11 cellular contexts compared by ENCODE assay signal in genomic region chr1:24748191-24749121, GRCh38. TPM values are rescaled to one million over a fixed set of nuclear protein-coding genes. Genes with fewer than 3 reads are reported as not detected.
DNase-seq lines count a peak whose midpoint lies in the region; ATAC-seq and TF ChIP-seq lines count a peak whose summit lies in the region.
"Had no signal": no experiment of that assay in that cellular context is flagged by ENCODE, and none has a peak within 500 bp of the region (broad histone marks: within the 10 kb centered on the region; RNA-seq: fewer than 3 reads in every experiment).

No MANE protein-coding gene starts in this region.

- H3K27ac Mint-ChIP-seq in brain, result peak overlapping the region in 3 of 5 experiments; percentile 69 to 89 (median 70)

- H2AK5ac ChIP-seq in mesenchymal stem cell (ENCODE audit: low read length, severe bottlenecking), result no peak overlapping the region

- H3K4me1 ChIP-seq in A673 (ENCODE audit: insufficient read depth, low read length, poor library complexity, severe bottlenecking) (peaks cover 52% of the 10 kb centered on the region), HEK293 (ENCODE audit: control insufficient read depth, insufficient read depth, low read length) (peaks cover 13% of the 10 kb centered on the region), mesenchymal stem cell (ENCODE audit: control insufficient read depth, insufficient read depth, low read depth, low read length) (peaks cover 16% of the 10 kb centered on the region)

- ATAC-seq in HG02623 (IDR thresholded peaks at IDR 0.05; ENCODE audit: unreplicated experiment), result no peak

- no peak overlapping the region for H3K18ac ChIP-seq in mesenchymal stem cell (ENCODE audit: low read depth in 1 of 2, low read length in 2 of 2)

- H2BK12ac ChIP-seq in mesenchymal stem cell (ENCODE audit: low read length in 2 of 2), result no peak overlapping the region

- in situ Hi-C loops in ACHN (cut with HindIII; ENCODE audit: low pct_ligation_motif_present, low pct_unique_long_range_greater_than_20kb, low sequenced_read_pairs), result no loop called here

- peaks cover 14% of the 10 kb centered on the region for H3K27me3 Mint-ChIP-seq in brain

- CTCF ChIA-PET in A673 (lab: Charles Lee) (no interaction called here), HEK293 (lab: Yijun Ruan, JAX) (interaction anchor here (1.0 to 1.9 kb wide), 4 partner anchors 9 to 96 kb away, joined by 3 to 12 read pairs (median 4); no protein-coding TSS in a partner anchor)

- no peak for TF ChIP-seq CTCF in A673 (conservative IDR thresholded peaks at IDR 0.05; ENCODE audit: low read depth, low read length)
- TF ChIP-seq CTCF in HEK293 (tag by site-specific recombination; IDR thresholded peaks at IDR 0.05), result no peak
- TF ChIP-seq CTCF in brain (conservative IDR thresholded peaks at IDR 0.05), result no peak

- H3K9me3 Mint-ChIP-seq in brain, result peaks cover 0 to 9% (median 0%) of the 10 kb centered on the region in 5 experiments

- H4K91ac ChIP-seq in mesenchymal stem cell (ENCODE audit: low read length), result no peak overlapping the region

- no peaks in the 10 kb centered on the region for H3K79me1 ChIP-seq in mesenchymal stem cell (replicated peaks; ENCODE audit: low read length, poor library complexity, severe bottlenecking)

- POLR2A ChIA-PET in A673 (lab: Charles Lee; ENCODE audit: low non-redundant PET) (interaction anchor here (1.1 kb wide), 1 partner anchor 14 kb away, joined by 14 read pairs; no protein-coding TSS in a partner anchor), HEK293 (lab: Yijun Ruan, JAX) (interaction anchor here (0.6 kb wide), 1 partner anchor 15 kb away, joined by 12 read pairs; no protein-coding TSS in a partner anchor)

- H3K27ac ChIP-seq in A673 (ENCODE audit: low read depth, low read length, poor library complexity, severe bottlenecking) (peak overlapping the region; percentile 48), HEK293 (ENCODE audit: extremely low read depth, low read depth, low read length) (no peak overlapping the region; the same call in 1 of the 2 replicates), mesenchymal stem cell (ENCODE audit: low read length, poor library complexity, severe bottlenecking) (peak overlapping the region; percentile 9)

- H3K36me3 ChIP-seq in A673 (ENCODE audit: insufficient read depth, low read length, poor library complexity, severe bottlenecking) (no peaks in the 10 kb centered on the region), HEK293 (ENCODE audit: control insufficient read depth in 2 of 2, insufficient read depth in 1 of 2, low read length in 2 of 2) (peaks cover 0 to 3% of the 10 kb centered on the region in 2 experiments; a peak in 1 of 3 replicates), mesenchymal stem cell (ENCODE audit: control insufficient read depth in 1 of 2, insufficient read depth in 2 of 2, low read depth in 1 of 2, low read length in 2 of 2) (peaks cover 7 to 14% of the 10 kb centered on the region in 2 experiments)

- DNase-seq in A673 (ENCODE audit: low spot score), result no peak
- no peak for DNase-seq in mesenchymal stem cell
- no peak for DNase-seq in iPS-NIHi11 (ENCODE audit: low spot score)
- no peak for DNase-seq in ACHN
- no peak for DNase-seq in stimulated activated naive CD4-positive, alpha-beta T cell (lab: John Stamatoyannopoulos, UW)
- DNase-seq: activated gamma-delta T cell, DMS79, RPMI8226 had no signal

- no peak overlapping the region for H3K14ac ChIP-seq in mesenchymal stem cell (ENCODE audit: low read length in 2 of 2)

- H2BK120ac ChIP-seq in mesenchymal stem cell (ENCODE audit: low read depth, low read length), result no peak overlapping the region

- no peak overlapping the region for H4K8ac ChIP-seq in mesenchymal stem cell (ENCODE audit: low read length)

- no peak overlapping the region for H2AFZ ChIP-seq in mesenchymal stem cell (ENCODE audit: low read depth, low read length)

- H3K4me3 ChIP-seq in A673 (ENCODE audit: low read depth, low read length, poor library complexity, severe bottlenecking) (peak overlapping the region; percentile 99), HEK293 (ENCODE audit: low read depth, low read length) (no peak overlapping the region), mesenchymal stem cell (ENCODE audit: insufficient read depth in 1 of 2, low read depth in 1 of 2, low read length in 2 of 2) (peak overlapping the region in 1 of 2 experiments; percentile 88)

- BruUV-seq in A673 (replicated peaks; lab: Mats Ljungman, UMichigan), result no TSS peak

- no peak overlapping the region for H2BK15ac ChIP-seq in mesenchymal stem cell (ENCODE audit: low read depth, poor library complexity, severe bottlenecking)

- H3K4me1 Mint-ChIP-seq in brain, result peaks cover 73% of the 10 kb centered on the region

- intact Hi-C loops in A673 (cut with micrococcal nuclease; ENCODE audit: unreplicated experiment), result loop anchor here (5.0 kb wide), 1 partner anchor 56 kb away; no protein-coding TSS in a partner anchor

- H3K36me3 Mint-ChIP-seq in brain, result peaks cover 50% of the 10 kb centered on the region

- H3K9ac ChIP-seq in mesenchymal stem cell (ENCODE audit: low read length), result peak overlapping the region; percentile 98

- H3K27me3 ChIP-seq in A673 (replicated peaks; ENCODE audit: insufficient read depth, low read depth, low read length, poor library complexity), result no peaks in the 10 kb centered on the region
- no peaks in the 10 kb centered on the region for H3K27me3 ChIP-seq in mesenchymal stem cell (ENCODE audit: control insufficient read depth in 1 of 2, insufficient read depth in 1 of 2, low read length in 2 of 2)

- H3K9me3 ChIP-seq in A673 (ENCODE audit: low read depth, low read length, poor library complexity, severe bottlenecking) (no peaks in the 10 kb centered on the region), HEK293 (ENCODE audit: control insufficient read depth, insufficient read depth, low read depth, low read length) (no peaks in the 10 kb centered on the region), mesenchymal stem cell (ENCODE audit: control insufficient read depth, low read length) (no peaks in the 10 kb centered on the region)

- no peak overlapping the region for H2BK5ac ChIP-seq in mesenchymal stem cell (ENCODE audit: low read depth, low read length, poor library complexity, severe bottlenecking)

- H3K23ac ChIP-seq in mesenchymal stem cell (ENCODE audit: low read length in 2 of 2), result no peak overlapping the region

- peak overlapping the region; percentile 50 for H3K4me2 ChIP-seq in mesenchymal stem cell (ENCODE audit: low read length, poor library complexity, severe bottlenecking)

- peak overlapping the region; percentile 95 to 98 (median 95) for H3K4me3 Mint-ChIP-seq in brain

- no peak overlapping the region for H3K4ac ChIP-seq in mesenchymal stem cell (ENCODE audit: low read depth in 1 of 2, low read length in 2 of 2)

- WGBS in mesenchymal stem cell, result 97% methylated on average over 14 of the region's 14 CpGs

TF ChIP-seq in HEK293, 187 proteins besides CTCF, POLR2A, EP300 and RAD21 (continues in another document):
- TF ChIP-seq GLIS1 (tag by site-specific recombination; IDR thresholded peaks at IDR 0.05), result 0 out of 2 replicates have a peak, but pooled peaks have one; percentile 19
- peak; percentile 60; the same call in 1 of the 2 replicates for TF ChIP-seq ZNF362 (tag by site-specific recombination; IDR thresholded peaks at IDR 0.05)
- no peak for TF ChIP-seq ZNF585B (tag by site-specific recombination; IDR thresholded peaks at IDR 0.05)
- TF ChIP-seq ZNF707 (tag by site-specific recombination; IDR thresholded peaks at IDR 0.05), result no peak
- TF ChIP-seq ZNF664 (tag by site-specific recombination; IDR thresholded peaks at IDR 0.05), result 0 out of 2 replicates have a peak, but pooled peaks have one; percentile 68
- no peak for TF ChIP-seq ZNF37A (tag by site-specific recombination; IDR thresholded peaks at IDR 0.05)
- TF ChIP-seq ZNF341 (tag by site-specific recombination; IDR thresholded peaks at IDR 0.05; ENCODE audit: low read depth), result no peak
- no peak for TF ChIP-seq ZNF19 (tag by site-specific recombination; IDR thresholded peaks at IDR 0.05; ENCODE audit: low read depth)
- TF ChIP-seq ZNF768 (tag by site-specific recombination; IDR thresholded peaks at IDR 0.05), result no peak
- TF ChIP-seq, protein P1, sequence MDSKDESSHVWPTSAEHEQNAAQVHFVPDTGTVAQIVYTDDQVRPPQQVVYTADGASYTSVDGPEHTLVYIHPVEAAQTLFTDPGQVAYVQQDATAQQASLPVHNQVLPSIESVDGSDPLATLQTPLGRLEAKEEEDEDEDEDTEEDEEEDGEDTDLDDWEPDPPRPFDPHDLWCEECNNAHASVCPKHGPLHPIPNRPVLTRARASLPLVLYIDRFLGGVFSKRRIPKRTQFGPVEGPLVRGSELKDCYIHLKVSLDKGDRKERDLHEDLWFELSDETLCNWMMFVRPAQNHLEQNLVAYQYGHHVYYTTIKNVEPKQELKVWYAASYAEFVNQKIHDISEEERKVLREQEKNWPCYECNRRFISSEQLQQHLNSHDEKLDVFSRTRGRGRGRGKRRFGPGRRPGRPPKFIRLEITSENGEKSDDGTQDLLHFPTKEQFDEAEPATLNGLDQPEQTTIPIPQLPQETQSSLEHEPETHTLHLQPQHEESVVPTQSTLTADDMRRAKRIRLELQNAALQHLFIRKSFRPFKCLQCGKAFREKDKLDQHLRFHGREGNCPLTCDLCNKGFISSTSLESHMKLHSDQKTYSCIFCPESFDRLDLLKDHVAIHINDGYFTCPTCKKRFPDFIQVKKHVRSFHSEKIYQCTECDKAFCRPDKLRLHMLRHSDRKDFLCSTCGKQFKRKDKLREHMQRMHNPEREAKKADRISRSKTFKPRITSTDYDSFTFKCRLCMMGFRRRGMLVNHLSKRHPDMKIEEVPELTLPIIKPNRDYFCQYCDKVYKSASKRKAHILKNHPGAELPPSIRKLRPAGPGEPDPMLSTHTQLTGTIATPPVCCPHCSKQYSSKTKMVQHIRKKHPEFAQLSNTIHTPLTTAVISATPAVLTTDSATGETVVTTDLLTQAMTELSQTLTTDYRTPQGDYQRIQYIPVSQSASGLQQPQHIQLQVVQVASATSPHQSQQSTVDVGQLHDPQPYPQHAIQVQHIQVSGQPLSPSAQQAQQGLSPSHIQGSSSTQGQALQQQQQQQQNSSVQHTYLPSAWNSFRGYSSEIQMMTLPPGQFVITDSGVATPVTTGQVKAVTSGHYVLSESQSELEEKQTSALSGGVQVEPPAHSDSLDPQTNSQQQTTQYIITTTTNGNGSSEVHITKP (tag by site-specific recombination; IDR thresholded peaks at IDR 0.05), result peak; percentile 89

RNA-seq across cellular contexts. Expression of gene CLIC4, which starts 3.2 kb away (rescaled TPM):
- total RNA-seq in A673 (2021), result 207 and 209 TPM in 2 replicates
- 148 TPM for polyA plus RNA-seq in brain (ENCODE audit: insufficient read depth, low read depth, low replicate concordance)
- polyA plus RNA-seq in mesenchymal stem cell (2013, experiment 1 of 2), result 212 TPM
- 219 TPM for polyA plus RNA-seq in mesenchymal stem cell (2013, experiment 2 of 2)
